In the genomic region with DNA sequence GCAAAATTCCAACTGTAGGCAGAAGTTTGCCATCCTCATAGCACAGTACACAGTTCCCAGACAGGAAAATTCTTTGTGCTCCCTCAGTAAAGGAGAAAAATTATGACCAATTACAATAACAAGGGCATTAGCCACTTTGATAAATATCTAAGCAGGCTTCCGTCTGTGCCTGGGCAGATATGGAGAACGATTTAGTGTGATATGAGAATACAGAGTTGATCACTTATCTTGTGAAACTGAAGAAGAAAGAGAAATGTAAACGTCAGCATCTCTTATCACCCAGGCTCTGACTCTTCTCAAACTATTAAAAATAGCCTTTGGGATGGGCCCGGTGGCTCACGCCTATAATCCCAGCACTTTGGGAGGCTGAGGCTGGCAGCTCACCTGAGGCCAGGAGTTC, we compare ENCODE assay signal across 22 cellular contexts. TPM values are rescaled to one million over a fixed set of nuclear protein-coding genes. Genes with fewer than 3 reads are reported as not detected.
DNase-seq lines count a peak whose midpoint lies in the region; ATAC-seq and TF ChIP-seq lines count a peak whose summit lies in the region.
"Had no signal": no experiment of that assay in that cellular context is flagged by ENCODE, and none has a peak within 500 bp of the region (broad histone marks: within the 10 kb centered on the region; RNA-seq: fewer than 3 reads in every experiment).

No MANE protein-coding gene starts in this region.

- H3K9me3 Mint-ChIP-seq in CD4-positive, alpha-beta memory T cell: no peaks in the 10 kb centered on the region
- H3K9me3 Mint-ChIP-seq in T-cell: no peaks in the 10 kb centered on the region
- H3K9me3 Mint-ChIP-seq: dendritic cell treated with granulocyte-macrophage colony-stimulating factor and Interleukin-4, amounts not matched to agents 40 ng/mL and 50 ng/mL, for 4 days had no signal

- no peaks in the 10 kb centered on the region for H3K36me3 ChIP-seq in BLaER1 treated with 17β-estradiol and CSF1 and Interleukin-3, amounts not matched to agents 10 nM and 100 nM
- no peaks in the 10 kb centered on the region for H3K36me3 ChIP-seq in CD4-positive, alpha-beta memory T cell (ENCODE audit: insufficient read depth, low read length)
- H3K36me3 ChIP-seq: breast epithelium, left lung, neutrophil, stomach, upper lobe of left lung had no signal

- no peak overlapping the region for H3K4me3 ChIP-seq in BLaER1 treated with 17β-estradiol and CSF1 and Interleukin-3, amounts not matched to agents 10 nM and 100 nM
- H3K4me3 ChIP-seq in CD4-positive, alpha-beta memory T cell (ENCODE audit: low read length in 2 of 2): peak overlapping the region in 1 of 2 donors; percentile 25
- H3K4me3 ChIP-seq in coronary artery: no peak overlapping the region
- H3K4me3 ChIP-seq: breast epithelium, left lung, mucosa of descending colon, SK-N-MC, smooth muscle cell, stomach, upper lobe of left lung had no signal

- H3K36me3 Mint-ChIP-seq in CD4-positive, alpha-beta memory T cell: no peaks in the 10 kb centered on the region
- no peaks in the 10 kb centered on the region for H3K36me3 Mint-ChIP-seq in T-cell

- intact Hi-C loops in CD4-positive, alpha-beta memory T cell (cut with micrococcal nuclease): loop anchor here (2.0 to 10.0 kb wide), 2 partner anchors 44 to 106 kb away; no protein-coding TSS in a partner anchor

- peaks cover 28 to 50% (median 37%) of the 10 kb centered on the region in 4 donors for H3K4me1 Mint-ChIP-seq in CD4-positive, alpha-beta memory T cell
- H3K4me1 Mint-ChIP-seq in T-cell: peaks cover 52 to 58% (median 54%) of the 10 kb centered on the region in 3 donors

- H4K20me1 ChIP-seq in BLaER1 treated with 17β-estradiol and CSF1 and Interleukin-3, amounts not matched to agents 10 nM and 100 nM: no peaks in the 10 kb centered on the region

- POLR2A ChIA-PET in CD4-positive, alpha-beta memory T cell (lab: Charles Lee; ENCODE audit: partially characterized antibody): interaction anchor here (0.6 to 0.7 kb wide), 2 partner anchors 48 to 189 kb away, joined by 3 read pairs; no protein-coding TSS in a partner anchor
- POLR2A ChIA-PET in T-cell (lab: Charles Lee): interaction anchor here (0.5 to 0.6 kb wide), 4 partner anchors 8 to 146 kb away, joined by 4 to 7 read pairs (median 5); no protein-coding TSS in a partner anchor

- H3K4me2 ChIP-seq in BLaER1 treated with 17β-estradiol and CSF1 and Interleukin-3, amounts not matched to agents 10 nM and 100 nM: peak overlapping the region in 10 of 11 experiments; percentile 23 to 79 (median 62); a peak in 18 of 22 replicates
- H3K4me2 ChIP-seq: smooth muscle cell had no signal

- ATAC-seq in T-cell (replicated peaks in 1 of 4) (no peak), HG03159 (IDR thresholded peaks at IDR 0.05; ENCODE audit: unreplicated experiment) (no peak)
- ATAC-seq: left lung had no signal

- CTCF ChIA-PET in CD4-positive, alpha-beta memory T cell (lab: Charles Lee; ENCODE audit: partially characterized antibody): interaction anchor here (1.0 kb wide), 1 partner anchor 75 kb away, joined by 5 read pairs; no protein-coding TSS in a partner anchor
- CTCF ChIA-PET in T-cell (lab: Charles Lee): interaction anchor here (0.6 to 1.0 kb wide), 4 partner anchors 13 to 240 kb away, joined by 4 to 5 read pairs (median 4); no protein-coding TSS in a partner anchor

- H3K4me1 ChIP-seq in BLaER1 treated with 17β-estradiol and CSF1 and Interleukin-3, amounts not matched to agents 10 nM and 100 nM: peaks cover 17 to 67% (median 41%) of the 10 kb centered on the region in 10 experiments
- H3K4me1 ChIP-seq in CD4-positive, alpha-beta memory T cell (ENCODE audit: insufficient read depth, low read length): peaks cover 36% of the 10 kb centered on the region
- H3K4me1 ChIP-seq: breast epithelium, left lung, stomach, upper lobe of left lung had no signal

- no peak for DNase-seq in CD4-positive, alpha-beta memory T cell
- DNase-seq in T-cell: no peak
- DNase-seq in coronary artery (ENCODE audit: low spot score): peak; percentile 3
- no peak for DNase-seq in NCI-H82 (lab: John Stamatoyannopoulos, UW)
- DNase-seq in COLO829 (ENCODE audit: low spot score): no peak
- DNase-seq: activated CD4-positive, alpha-beta T cell treated with anti-CD3 and anti-CD28 coated beads, Interleukin-2, amount 50 U/mL, for 4 hours; Calu3; HCEC 1CT; left lung; mucosa of descending colon; NCI-H2107; RPMI8226; stimulated activated CD4-positive, alpha-beta T cell treated with anti-CD3 and anti-CD28 coated beads, Interleukin-4, amount 100 ng/mL, for 1 hour; stomach; upper lobe of left lung had no signal

- H3K27me3 Mint-ChIP-seq in CD4-positive, alpha-beta memory T cell: no peaks in the 10 kb centered on the region
- no peaks in the 10 kb centered on the region for H3K27me3 Mint-ChIP-seq in T-cell

- peak overlapping the region in 1 of 11 experiments; percentile 39; a peak in 1 of 22 replicates for H3K9ac ChIP-seq in BLaER1 treated with 17β-estradiol and CSF1 and Interleukin-3, amounts not matched to agents 10 nM and 100 nM

- peak overlapping the region; percentile 32 to 81 (median 60) for H3K4me3 Mint-ChIP-seq in CD4-positive, alpha-beta memory T cell
- peak overlapping the region in 2 of 3 donors; percentile 28 to 56 for H3K4me3 Mint-ChIP-seq in T-cell
- H3K4me3 Mint-ChIP-seq: dendritic cell treated with granulocyte-macrophage colony-stimulating factor and Interleukin-4, amounts not matched to agents 40 ng/mL and 50 ng/mL, for 4 days had no signal

- peaks cover 0 to 4% (median 0%) of the 10 kb centered on the region in 11 experiments; a peak in 2 of 22 replicates for H3K9me3 ChIP-seq in BLaER1 treated with 17β-estradiol and CSF1 and Interleukin-3, amounts not matched to agents 10 nM and 100 nM (replicated peaks in 1 of 11)
- H3K9me3 ChIP-seq in CD4-positive, alpha-beta memory T cell (ENCODE audit: control insufficient read depth in 1 of 2, low read length in 2 of 2): no peaks in the 10 kb centered on the region
- H3K9me3 ChIP-seq: breast epithelium, left lung, mucosa of descending colon, neutrophil, stomach, upper lobe of left lung had no signal

- H3K27ac ChIP-seq in BLaER1 treated with 17β-estradiol and CSF1 and Interleukin-3, amounts not matched to agents 10 nM and 100 nM: peak overlapping the region in 3 of 11 experiments; percentile 26 to 52 (median 37); a peak in 5 of 22 replicates
- H3K27ac ChIP-seq in CD4-positive, alpha-beta memory T cell (ENCODE audit: low read depth, low read length): no peak overlapping the region
- no peak overlapping the region for H3K27ac ChIP-seq in coronary artery
- H3K27ac ChIP-seq: breast epithelium, left lung, neutrophil, SK-N-MC, stomach, upper lobe of left lung had no signal

- TF ChIP-seq CTCF in coronary artery (IDR thresholded peaks at IDR 0.05): no peak

- H3K27ac Mint-ChIP-seq in CD4-positive, alpha-beta memory T cell: peak overlapping the region; percentile 74 to 91 (median 80)
- peak overlapping the region; percentile 82 to 84 for H3K27ac Mint-ChIP-seq in T-cell
- H3K27ac Mint-ChIP-seq: dendritic cell treated with granulocyte-macrophage colony-stimulating factor and Interleukin-4, amounts not matched to agents 40 ng/mL and 50 ng/mL, for 4 days had no signal

- no peaks in the 10 kb centered on the region for H3K27me3 ChIP-seq in BLaER1 treated with 17β-estradiol and CSF1 and Interleukin-3, amounts not matched to agents 10 nM and 100 nM
- H3K27me3 ChIP-seq in CD4-positive, alpha-beta memory T cell (ENCODE audit: insufficient read depth, low read length): no peaks in the 10 kb centered on the region
- H3K27me3 ChIP-seq: breast epithelium, left lung, neutrophil, stomach, upper lobe of left lung had no signal

RNA-seq across cellular contexts. Expression of gene TIAM1, which starts 54.5 kb away (rescaled TPM):
- 100 to 1,000 TPM; 103 to 104 TPM for total RNA-seq in CD4-positive, alpha-beta memory T cell
- polyA plus RNA-seq in CD4-positive, alpha-beta memory T cell: 10 to 100 TPM; 22.5 to 31.4 TPM
- total RNA-seq in T-cell: 10 to 100 TPM; 60.8 to 79.4 (median 65.5) TPM
